Comparison of ENCODE assay signal across 20 cellular contexts in the genomic region with DNA sequence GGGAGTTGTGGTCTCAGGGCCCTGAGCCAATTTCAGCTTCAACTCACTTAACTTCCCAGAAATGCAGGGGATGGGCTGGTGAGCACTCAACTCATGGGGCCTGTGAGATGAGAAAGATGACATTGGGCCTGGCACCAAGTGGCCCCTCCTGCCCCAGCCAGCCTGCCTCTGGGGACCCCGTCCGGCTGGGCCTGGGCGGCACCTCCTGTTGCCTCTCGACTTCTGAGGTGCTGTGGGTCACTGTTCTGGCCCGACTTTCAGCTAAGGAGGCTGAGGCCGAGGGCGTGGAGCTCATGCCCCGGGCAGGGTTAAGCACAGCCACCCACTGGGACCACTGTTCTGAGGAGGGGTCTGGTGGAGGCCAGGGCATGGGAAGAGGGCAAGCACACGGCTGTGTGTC. TPM values are rescaled to one million over a fixed set of nuclear protein-coding genes. Genes with fewer than 3 reads are reported as not detected.
A peak's percentile ranks its signal among the peaks of the same experiment; 100 is the strongest.
DNase-seq lines count a peak whose midpoint lies in the region; ATAC-seq, FAIRE-seq and TF ChIP-seq lines count a peak whose summit lies in the region.
"Had no signal": no experiment of that assay in that cellular context is flagged by ENCODE, and none has a peak within 500 bp of the region (broad histone marks: within the 10 kb centered on the region; RNA-seq: fewer than 3 reads in every experiment).

No MANE protein-coding gene starts in this region.

- no peak for DNase-seq in HepG2 (ENCODE audit: low spot score)
- DNase-seq in right lobe of liver, result no peak
- DNase-seq in MV-4-11 (lab: John Stamatoyannopoulos, UW), result peak; percentile 25
- DNase-seq in stimulated activated naive B cell treated with anti-CD40 and anti-IgM and Interleukin-4, amounts not matched to agents 10 μg/mL and 1 μg/mL and 100 μg/mL, for 72 hours, result no peak
- no peak for DNase-seq in activated CD4-positive, alpha-beta T cell treated with anti-CD3 and anti-CD28 coated beads for 1 hour
- DNase-seq in GM19239 (ENCODE audit: insufficient read length, low spot score), result no peak
- no peak for DNase-seq in GM03348 (ENCODE audit: low spot score)
- DNase-seq: Calu3; CD4-positive, CD25-positive, alpha-beta regulatory T cell; DMS53; H9; MG63; NCI-H1105 treated with DMSO at 0.1 percent for 48 hours; NCI-H187; NCI-H226; NCI-H524 treated with DMSO at 0.1 percent for 48 hours; SHP77 had no signal

- intact Hi-C loops in HepG2 (cut with micrococcal nuclease; ENCODE audit: unreplicated experiment), result no loop called here
- intact Hi-C loops in right lobe of liver (cut with DNase I), result no loop called here

- no TSS peak for BruUV-seq in HepG2 (replicated peaks; lab: Mats Ljungman, UMichigan)

- no peaks in the 10 kb centered on the region for H4K20me1 ChIP-seq in HepG2 (ENCODE audit: insufficient read depth, low read length)

- H3K27ac ChIP-seq in HepG2 (ENCODE audit: extremely low read length, insufficient read depth, low read length) (no peak overlapping the region), right lobe of liver (no peak overlapping the region)
- H3K27ac ChIP-seq: KMS-11 had no signal

- H3K36me3 ChIP-seq in HepG2 (replicated peaks in 1 of 2; ENCODE audit: control insufficient read depth in 1 of 2, insufficient read depth in 2 of 2, low read length in 2 of 2) (no peaks in the 10 kb centered on the region), right lobe of liver (peaks cover 0 to 16% (median 0%) of the 10 kb centered on the region in 4 donors)

- 78% methylated on average over 9 of the region's 9 CpGs for WGBS in HepG2 (ENCODE audit: low lambda C conversion rate)
- WGBS in right lobe of liver (ENCODE audit: insufficient coverage, low coverage, low lambda C conversion rate, missing lambda C conversion rate), result 67% methylated on average over 1 of the region's 9 CpGs

- H3K4me1 ChIP-seq in HepG2 (ENCODE audit: insufficient read depth, low read length) (peaks cover 9% of the 10 kb centered on the region; the same call in 1 of the 2 replicates), right lobe of liver (peaks cover 0 to under 1% (median 0%) of the 10 kb centered on the region in 4 donors)

- ATAC-seq in HepG2, result no peak
- no peak for ATAC-seq in right lobe of liver
- ATAC-seq in activated T-helper 17 cell treated with anti-CD3 and anti-CD28 coated beads, Interleukin-2, amount 50 U/mL, for 72 hours (replicated peaks), result no peak
- no peak for ATAC-seq in stimulated activated naive B cell treated with anti-CD40 and anti-IgM and Interleukin-4, amounts not matched to agents 10 μg/mL and 1 μg/mL and 100 μg/mL, for 72 hours (replicated peaks)
- ATAC-seq: Panc1 had no signal

- CTCF ChIA-PET in HepG2 (lab: Yijun Ruan, JAX; ENCODE audit: low intra/inter-chr PET ratio, low total read pairs), result no interaction called here

- no peaks in the 10 kb centered on the region for H3K79me2 ChIP-seq in HepG2 (ENCODE audit: insufficient read depth, low read length)

- TF ChIP-seq CTCF in HepG2 (CRISPR knock-in tag; IDR thresholded peaks at IDR 0.05) (no peak), right lobe of liver (IDR thresholded peaks at IDR 0.05) (no peak)

- no peak for TF ChIP-seq RAD21 in HepG2 (CRISPR knock-in tag; IDR thresholded peaks at IDR 0.05)

- in situ Hi-C loops in HepG2 (cut with HindIII; ENCODE audit: extremely low pct_ligation_motif_present, low pct_unique_long_range_greater_than_20kb), result no loop called here

- FAIRE-seq in HepG2 (lab: Jason Lieb, UNC), result no peak
- FAIRE-seq in GM19239 (lab: Jason Lieb, UNC), result no peak

- no peaks in the 10 kb centered on the region for H3K9me3 Mint-ChIP-seq in activated T-helper 17 cell treated with anti-CD3 and anti-CD28 coated beads, Interleukin-2, amount 50 U/mL, for 72 hours
- no peaks in the 10 kb centered on the region for H3K9me3 Mint-ChIP-seq in stimulated activated naive B cell treated with anti-CD40 and anti-IgM and Interleukin-4, amounts not matched to agents 10 μg/mL and 1 μg/mL and 100 μg/mL, for 72 hours
- H3K9me3 Mint-ChIP-seq: CD4-positive, CD25-positive, alpha-beta regulatory T cell; H9 had no signal

- peaks cover 24% of the 10 kb centered on the region for H3K36me3 Mint-ChIP-seq in activated T-helper 17 cell treated with anti-CD3 and anti-CD28 coated beads, Interleukin-2, amount 50 U/mL, for 72 hours (ENCODE audit: low read depth)
- H3K36me3 Mint-ChIP-seq in stimulated activated naive B cell treated with anti-CD40 and anti-IgM and Interleukin-4, amounts not matched to agents 10 μg/mL and 1 μg/mL and 100 μg/mL, for 72 hours, result peaks cover 12 to 29% of the 10 kb centered on the region in 2 donors

- no peaks in the 10 kb centered on the region for H3K27me3 Mint-ChIP-seq in activated T-helper 17 cell treated with anti-CD3 and anti-CD28 coated beads, Interleukin-2, amount 50 U/mL, for 72 hours
- no peaks in the 10 kb centered on the region for H3K27me3 Mint-ChIP-seq in stimulated activated naive B cell treated with anti-CD40 and anti-IgM and Interleukin-4, amounts not matched to agents 10 μg/mL and 1 μg/mL and 100 μg/mL, for 72 hours
- H3K27me3 Mint-ChIP-seq: CD4-positive, CD25-positive, alpha-beta regulatory T cell had no signal

- H2AFZ ChIP-seq in HepG2 (ENCODE audit: low read length), result no peak overlapping the region

- POLR2A ChIA-PET in HepG2 (lab: Yijun Ruan, JAX), result interaction anchor here (0.9 to 1.0 kb wide), 2 partner anchors 18 to 37 kb away, joined by 3 read pairs; a partner anchor contains a TSS

- TF ChIP-seq POLR2A in HepG2 (IDR thresholded peaks at IDR 0.05; ENCODE audit: insufficient read depth in 1 of 2, low read depth in 2 of 2, low read length in 2 of 2), result no peak
- no peak for TF ChIP-seq POLR2A in right lobe of liver (IDR thresholded peaks at IDR 0.05)

- no peak overlapping the region for H3K9ac ChIP-seq in HepG2 (ENCODE audit: insufficient read depth, low read depth, low read length)
- H3K9ac ChIP-seq: KMS-11 had no signal

- TF ChIP-seq EP300 in HepG2 (IDR thresholded peaks at IDR 0.05; ENCODE audit: low read depth in 2 of 2, low read length in 2 of 2) (no peak), HepG2 (CRISPR knock-in tag; IDR thresholded peaks at IDR 0.05; ENCODE audit: borderline replicate concordance) (no peak)

- H3K4me2 ChIP-seq in HepG2 (ENCODE audit: low read depth, low read length), result no peak overlapping the region
- H3K4me2 ChIP-seq: KMS-11 had no signal

- H3K4me3 Mint-ChIP-seq in activated T-helper 17 cell treated with anti-CD3 and anti-CD28 coated beads, Interleukin-2, amount 50 U/mL, for 72 hours, result no peak overlapping the region
- no peak overlapping the region for H3K4me3 Mint-ChIP-seq in stimulated activated naive B cell treated with anti-CD40 and anti-IgM and Interleukin-4, amounts not matched to agents 10 μg/mL and 1 μg/mL and 100 μg/mL, for 72 hours
- H3K4me3 Mint-ChIP-seq: H9 had no signal

- H3K4me1 Mint-ChIP-seq in activated T-helper 17 cell treated with anti-CD3 and anti-CD28 coated beads, Interleukin-2, amount 50 U/mL, for 72 hours, result peaks cover 6% of the 10 kb centered on the region
- peaks cover 41 to 82% of the 10 kb centered on the region in 2 donors for H3K4me1 Mint-ChIP-seq in stimulated activated naive B cell treated with anti-CD40 and anti-IgM and Interleukin-4, amounts not matched to agents 10 μg/mL and 1 μg/mL and 100 μg/mL, for 72 hours

- H3K27me3 ChIP-seq in HepG2 (ENCODE audit: control insufficient read depth in 1 of 2, insufficient read depth in 2 of 2, low read length in 2 of 2) (peaks cover 0 to 11% of the 10 kb centered on the region in 2 experiments; a peak in 1 of 5 replicates), right lobe of liver (no peaks in the 10 kb centered on the region)
- H3K27me3 ChIP-seq: MG63 had no signal

- H3K4me3 ChIP-seq in HepG2 (replicated peaks in 1 of 3; ENCODE audit: insufficient read depth in 1 of 3, low read depth in 2 of 3, low read length in 3 of 3) (no peak overlapping the region), right lobe of liver (no peak overlapping the region)
- H3K4me3 ChIP-seq: MG63 had no signal

- H3K9me3 ChIP-seq in HepG2 (ENCODE audit: low read length) (no peaks in the 10 kb centered on the region), right lobe of liver (no peaks in the 10 kb centered on the region)
- H3K9me3 ChIP-seq: MG63 had no signal

- H3K27ac Mint-ChIP-seq in activated T-helper 17 cell treated with anti-CD3 and anti-CD28 coated beads, Interleukin-2, amount 50 U/mL, for 72 hours, result peak overlapping the region; percentile 30
- peak overlapping the region; percentile 87 for H3K27ac Mint-ChIP-seq in stimulated activated naive B cell treated with anti-CD40 and anti-IgM and Interleukin-4, amounts not matched to agents 10 μg/mL and 1 μg/mL and 100 μg/mL, for 72 hours
- H3K27ac Mint-ChIP-seq: CD4-positive, CD25-positive, alpha-beta regulatory T cell had no signal

RNA-seq across cellular contexts. Expression of a gene that starts 6.7 kb away (rescaled TPM):
- total RNA-seq in HepG2 (2016; rRNA removed; fragmentation: Illumina TruSeq; extraction: Trizol) (10.2 and 10.7 TPM in 2 replicates), right lobe of liver (10 to 100 TPM in 2 of 6 experiments, 1 to 10 TPM in 4; 2.6 to 10.9 (median 5.7) TPM)
- total RNA-seq in HepG2 (2016; cell fraction: cytosol; rRNA removed; fragmentation: Illumina TruSeq; extraction: Trizol; ENCODE audit: low read depth), result 8.3 and 13.6 TPM in 2 replicates
- 9.9 and 10.3 TPM in 2 replicates for total RNA-seq in HepG2 (2016; cell fraction: insoluble cytoplasmic fraction; rRNA removed; fragmentation: Illumina TruSeq; extraction: Trizol)
- 24.1 and 24.7 TPM in 2 replicates for total RNA-seq in HepG2 (2016; cell fraction: membrane; rRNA removed; fragmentation: Illumina TruSeq; extraction: Trizol)
- 7.0 and 7.6 TPM in 2 replicates for total RNA-seq in HepG2 (2016; cell fraction: nucleus; rRNA removed; fragmentation: Illumina TruSeq; extraction: Trizol)
- 11.9 and 14.7 TPM in 2 replicates for polyA plus RNA-seq in HepG2 (2011; rRNA removed)
- polyA plus RNA-seq in HepG2 (2011; cell fraction: cytosol; rRNA removed), result 11.7 and 19.3 TPM in 2 replicates
- polyA plus RNA-seq in HepG2 (2011; cell fraction: nucleus; rRNA removed), result 12.6 and 13.6 TPM in 2 replicates
- 4.4 and 6.8 TPM in 2 replicates for polyA plus RNA-seq in HepG2 (2012)
- polyA plus RNA-seq in HepG2 (2016; cell fraction: cytosol; fragmentation: Illumina TruSeq; extraction: Trizol; ENCODE audit: low read depth), result 18.0 and 22.1 TPM in 2 replicates
- polyA plus RNA-seq in HepG2 (2016; cell fraction: insoluble cytoplasmic fraction; fragmentation: Illumina TruSeq; extraction: Trizol; ENCODE audit: low read depth), result 14.2 and 16.6 TPM in 2 replicates
- 25.0 and 29.7 TPM in 2 replicates for polyA plus RNA-seq in HepG2 (2016; cell fraction: membrane; fragmentation: Illumina TruSeq; extraction: Trizol; ENCODE audit: low read depth)
- 9.7 and 10.6 TPM in 2 replicates for polyA plus RNA-seq in HepG2 (2016; cell fraction: nucleus; fragmentation: Illumina TruSeq; extraction: Trizol; ENCODE audit: insufficient read depth, low read depth)
- 15.8 and 18.5 TPM in 2 replicates for polyA minus RNA-seq in HepG2 (2011; rRNA and poly(A)+ RNA removed; ENCODE audit: low replicate concordance)
- polyA minus RNA-seq in HepG2 (2011; cell fraction: cytosol; rRNA and poly(A)+ RNA removed), result 8.1 and 9.1 TPM in 2 replicates
- 4.5 and 5.5 TPM in 2 replicates for polyA minus RNA-seq in HepG2 (2011; cell fraction: nucleus; rRNA and poly(A)+ RNA removed)
- total RNA-seq in activated T-helper 17 cell treated with anti-CD3 and anti-CD28 coated beads, Interleukin-2, amount 50 U/mL, for 72 hours, result 10 to 100 TPM; 38.6 to 49.4 TPM

RNA-seq across cellular contexts. Expression of a gene that starts 7.2 kb away (rescaled TPM):
- 0.27 and 0.35 TPM in 2 replicates for total RNA-seq in HepG2 (2016; rRNA removed; fragmentation: Illumina TruSeq; extraction: Trizol)
- total RNA-seq in HepG2 (2016; cell fraction: cytosol; rRNA removed; fragmentation: Illumina TruSeq; extraction: Trizol; ENCODE audit: low read depth), result not detected in 2 replicates
- total RNA-seq in HepG2 (2016; cell fraction: insoluble cytoplasmic fraction; rRNA removed; fragmentation: Illumina TruSeq; extraction: Trizol), result 0.16 and 0.56 TPM in 2 replicates
- total RNA-seq in HepG2 (2016; cell fraction: membrane; rRNA removed; fragmentation: Illumina TruSeq; extraction: Trizol), result 0.12 and 0.14 TPM in 2 replicates
- 0.25 and 0.28 TPM in 2 replicates for total RNA-seq in HepG2 (2016; cell fraction: nucleus; rRNA removed; fragmentation: Illumina TruSeq; extraction: Trizol)
- polyA plus RNA-seq in HepG2 (2011; rRNA removed), result 0.71 and 0.77 TPM in 2 replicates
- polyA plus RNA-seq in HepG2 (2011; cell fraction: cytosol; rRNA removed), result 0.37 and 0.86 TPM in 2 replicates
- 0.99 and 1.1 TPM in 2 replicates for polyA plus RNA-seq in HepG2 (2011; cell fraction: nucleus; rRNA removed)
- 0.28 and 0.56 TPM in 2 replicates for polyA plus RNA-seq in HepG2 (2012)
- polyA plus RNA-seq in HepG2 (2016; cell fraction: cytosol; fragmentation: Illumina TruSeq; extraction: Trizol; ENCODE audit: low read depth), result not detected in 2 replicates
- 0.32 and 0.40 TPM in 2 replicates for polyA plus RNA-seq in HepG2 (2016; cell fraction: insoluble cytoplasmic fraction; fragmentation: Illumina TruSeq; extraction: Trizol; ENCODE audit: low read depth)
- polyA plus RNA-seq in HepG2 (2016; cell fraction: membrane; fragmentation: Illumina TruSeq; extraction: Trizol; ENCODE audit: low read depth), result 0.08 TPM in 1 of 2 replicates, not detected in the other
- 0.33 and 0.61 TPM in 2 replicates for polyA plus RNA-seq in HepG2 (2016; cell fraction: nucleus; fragmentation: Illumina TruSeq; extraction: Trizol; ENCODE audit: insufficient read depth, low read depth)
- 0.14 and 3.0 TPM in 2 replicates for polyA minus RNA-seq in HepG2 (2011; rRNA and poly(A)+ RNA removed; ENCODE audit: low replicate concordance)
- polyA minus RNA-seq in HepG2 (2011; cell fraction: cytosol; rRNA and poly(A)+ RNA removed), result 0.59 and 0.62 TPM in 2 replicates
- polyA minus RNA-seq in HepG2 (2011; cell fraction: nucleus; rRNA and poly(A)+ RNA removed), result 0.13 and 0.25 TPM in 2 replicates
- total RNA-seq in right lobe of liver, result under 1 TPM in 5 of 6 experiments, not detected in 1; 0.13 to 0.32 (median 0.25) TPM
- under 1 TPM; 0.48 to 0.56 TPM for total RNA-seq in activated T-helper 17 cell treated with anti-CD3 and anti-CD28 coated beads, Interleukin-2, amount 50 U/mL, for 72 hours

RNA-seq across cellular contexts. Expression of a gene that starts 9.7 kb away (rescaled TPM):
- total RNA-seq in HepG2 (2016; rRNA removed; fragmentation: Illumina TruSeq; extraction: Trizol), result 25.9 and 33.7 TPM in 2 replicates
- total RNA-seq in HepG2 (2016; cell fraction: cytosol; rRNA removed; fragmentation: Illumina TruSeq; extraction: Trizol; ENCODE audit: low read depth), result 58.0 and 75.2 TPM in 2 replicates
- 25.2 and 31.6 TPM in 2 replicates for total RNA-seq in HepG2 (2016; cell fraction: insoluble cytoplasmic fraction; rRNA removed; fragmentation: Illumina TruSeq; extraction: Trizol)
- 54.3 and 70.5 TPM in 2 replicates for total RNA-seq in HepG2 (2016; cell fraction: membrane; rRNA removed; fragmentation: Illumina TruSeq; extraction: Trizol)
- total RNA-seq in HepG2 (2016; cell fraction: nucleus; rRNA removed; fragmentation: Illumina TruSeq; extraction: Trizol), result 19.6 and 25.2 TPM in 2 replicates
- 28.1 and 36.8 TPM in 2 replicates for polyA plus RNA-seq in HepG2 (2011; rRNA removed)
- 22.9 and 25.9 TPM in 2 replicates for polyA plus RNA-seq in HepG2 (2011; cell fraction: cytosol; rRNA removed)
- 101 and 106 TPM in 2 replicates for polyA plus RNA-seq in HepG2 (2011; cell fraction: nucleus; rRNA removed)
- 70.9 and 75.4 TPM in 2 replicates for polyA plus RNA-seq in HepG2 (2012)
- polyA plus RNA-seq in HepG2 (2016; cell fraction: cytosol; fragmentation: Illumina TruSeq; extraction: Trizol; ENCODE audit: low read depth), result 308 and 317 TPM in 2 replicates
- 54.5 and 74.5 TPM in 2 replicates for polyA plus RNA-seq in HepG2 (2016; cell fraction: insoluble cytoplasmic fraction; fragmentation: Illumina TruSeq; extraction: Trizol; ENCODE audit: low read depth)
- 232 and 236 TPM in 2 replicates for polyA plus RNA-seq in HepG2 (2016; cell fraction: membrane; fragmentation: Illumina TruSeq; extraction: Trizol; ENCODE audit: low read depth)
- polyA plus RNA-seq in HepG2 (2016; cell fraction: nucleus; fragmentation: Illumina TruSeq; extraction: Trizol; ENCODE audit: insufficient read depth, low read depth), result 80.5 and 83.8 TPM in 2 replicates
- 42.1 and 65.5 TPM in 2 replicates for polyA minus RNA-seq in HepG2 (2011; rRNA and poly(A)+ RNA removed; ENCODE audit: low replicate concordance)
- polyA minus RNA-seq in HepG2 (2011; cell fraction: cytosol; rRNA and poly(A)+ RNA removed), result 21.6 and 27.5 TPM in 2 replicates
- 32.7 and 36.6 TPM in 2 replicates for polyA minus RNA-seq in HepG2 (2011; cell fraction: nucleus; rRNA and poly(A)+ RNA removed)
- 10 to 100 TPM; 14.8 to 45.6 (median 28.6) TPM for total RNA-seq in right lobe of liver
- 10 to 100 TPM; 52.0 to 79.9 TPM for total RNA-seq in activated T-helper 17 cell treated with anti-CD3 and anti-CD28 coated beads, Interleukin-2, amount 50 U/mL, for 72 hours

RNA-seq across cellular contexts. Expression of a gene that starts 11.5 kb away (rescaled TPM):
- total RNA-seq in HepG2 (2016; rRNA removed; fragmentation: Illumina TruSeq; extraction: Trizol) (not detected in 2 replicates), right lobe of liver (not detected)
- 0.51 TPM in 1 of 2 replicates, not detected in the other for total RNA-seq in HepG2 (2016; cell fraction: cytosol; rRNA removed; fragmentation: Illumina TruSeq; extraction: Trizol; ENCODE audit: low read depth)
- total RNA-seq in HepG2 (2016; cell fraction: insoluble cytoplasmic fraction; rRNA removed; fragmentation: Illumina TruSeq; extraction: Trizol), result 0.15 TPM in 1 of 2 replicates, not detected in the other
- 0.22 TPM in 1 of 2 replicates, not detected in the other for total RNA-seq in HepG2 (2016; cell fraction: membrane; rRNA removed; fragmentation: Illumina TruSeq; extraction: Trizol)
- total RNA-seq in HepG2 (2016; cell fraction: nucleus; rRNA removed; fragmentation: Illumina TruSeq; extraction: Trizol), result not detected in 2 replicates
- not detected in 2 replicates for polyA plus RNA-seq in HepG2 (2011; rRNA removed)
- polyA plus RNA-seq in HepG2 (2011; cell fraction: cytosol; rRNA removed), result not detected in 2 replicates
- not detected in 2 replicates for polyA plus RNA-seq in HepG2 (2011; cell fraction: nucleus; rRNA removed)
- not detected in 2 replicates for polyA plus RNA-seq in HepG2 (2012)
- polyA plus RNA-seq in HepG2 (2016; cell fraction: cytosol; fragmentation: Illumina TruSeq; extraction: Trizol; ENCODE audit: low read depth), result 0.41 and 0.44 TPM in 2 replicates
- not detected in 2 replicates for polyA plus RNA-seq in HepG2 (2016; cell fraction: insoluble cytoplasmic fraction; fragmentation: Illumina TruSeq; extraction: Trizol; ENCODE audit: low read depth)
- polyA plus RNA-seq in HepG2 (2016; cell fraction: membrane; fragmentation: Illumina TruSeq; extraction: Trizol; ENCODE audit: low read depth), result not detected in 2 replicates
- polyA plus RNA-seq in HepG2 (2016; cell fraction: nucleus; fragmentation: Illumina TruSeq; extraction: Trizol; ENCODE audit: insufficient read depth, low read depth), result not detected in 2 replicates
- polyA minus RNA-seq in HepG2 (2011; rRNA and poly(A)+ RNA removed; ENCODE audit: low replicate concordance), result not detected in 2 replicates
- polyA minus RNA-seq in HepG2 (2011; cell fraction: cytosol; rRNA and poly(A)+ RNA removed), result not detected in 2 replicates
- polyA minus RNA-seq in HepG2 (2011; cell fraction: nucleus; rRNA and poly(A)+ RNA removed), result not detected in 2 replicates
- total RNA-seq in activated T-helper 17 cell treated with anti-CD3 and anti-CD28 coated beads, Interleukin-2, amount 50 U/mL, for 72 hours, result under 1 TPM in 1 of 2 donors, not detected in 1; 0.71 TPM
- total RNA-seq: Calu3; CD4-positive, CD25-positive, alpha-beta regulatory T cell had no signal

RNA-seq across cellular contexts. Expression of a gene that starts 23.2 kb away (rescaled TPM):
- total RNA-seq in HepG2 (2016; rRNA removed; fragmentation: Illumina TruSeq; extraction: Trizol), result 1.3 and 1.9 TPM in 2 replicates
- total RNA-seq in HepG2 (2016; cell fraction: cytosol; rRNA removed; fragmentation: Illumina TruSeq; extraction: Trizol; ENCODE audit: low read depth), result 1.1 and 1.6 TPM in 2 replicates
- total RNA-seq in HepG2 (2016; cell fraction: insoluble cytoplasmic fraction; rRNA removed; fragmentation: Illumina TruSeq; extraction: Trizol), result 0.94 and 1.8 TPM in 2 replicates
- 2.7 and 3.0 TPM in 2 replicates for total RNA-seq in HepG2 (2016; cell fraction: membrane; rRNA removed; fragmentation: Illumina TruSeq; extraction: Trizol)
- total RNA-seq in HepG2 (2016; cell fraction: nucleus; rRNA removed; fragmentation: Illumina TruSeq; extraction: Trizol), result 1.4 and 2.1 TPM in 2 replicates
- polyA plus RNA-seq in HepG2 (2011; rRNA removed), result 1.6 and 2.0 TPM in 2 replicates
- 1.1 and 2.3 TPM in 2 replicates for polyA plus RNA-seq in HepG2 (2011; cell fraction: cytosol; rRNA removed)
- polyA plus RNA-seq in HepG2 (2011; cell fraction: nucleus; rRNA removed), result 8.4 and 10.3 TPM in 2 replicates
- polyA plus RNA-seq in HepG2 (2012), result 2.4 and 3.1 TPM in 2 replicates
- polyA plus RNA-seq in HepG2 (2016; cell fraction: cytosol; fragmentation: Illumina TruSeq; extraction: Trizol; ENCODE audit: low read depth), result 1.8 and 1.9 TPM in 2 replicates
- 7.2 and 8.4 TPM in 2 replicates for polyA plus RNA-seq in HepG2 (2016; cell fraction: insoluble cytoplasmic fraction; fragmentation: Illumina TruSeq; extraction: Trizol; ENCODE audit: low read depth)
- polyA plus RNA-seq in HepG2 (2016; cell fraction: membrane; fragmentation: Illumina TruSeq; extraction: Trizol; ENCODE audit: low read depth), result 3.3 and 4.0 TPM in 2 replicates
- 9.0 and 10.0 TPM in 2 replicates for polyA plus RNA-seq in HepG2 (2016; cell fraction: nucleus; fragmentation: Illumina TruSeq; extraction: Trizol; ENCODE audit: insufficient read depth, low read depth)
- polyA minus RNA-seq in HepG2 (2011; rRNA and poly(A)+ RNA removed; ENCODE audit: low replicate concordance), result 0.28 and 1.8 TPM in 2 replicates
- polyA minus RNA-seq in HepG2 (2011; cell fraction: cytosol; rRNA and poly(A)+ RNA removed), result 1.9 and 4.0 TPM in 2 replicates
- polyA minus RNA-seq in HepG2 (2011; cell fraction: nucleus; rRNA and poly(A)+ RNA removed), result 0.77 and 0.87 TPM in 2 replicates
- 1 to 10 TPM; 4.1 to 7.8 (median 5.6) TPM for total RNA-seq in right lobe of liver
- total RNA-seq in activated T-helper 17 cell treated with anti-CD3 and anti-CD28 coated beads, Interleukin-2, amount 50 U/mL, for 72 hours, result under 1 TPM; 0.13 to 0.22 TPM
- total RNA-seq: Calu3; CD4-positive, CD25-positive, alpha-beta regulatory T cell had no signal
- polyA plus RNA-seq: CD4-positive, CD25-positive, alpha-beta regulatory T cell had no signal
